ENCODE assay signal across 9 cellular contexts in genomic region chr13:91045351-91046034, GRCh38.
DNase-seq lines count a peak whose midpoint lies in the region; ATAC-seq, FAIRE-seq and TF ChIP-seq lines count a peak whose summit lies in the region.
"Had no signal": no experiment of that assay in that cellular context is flagged by ENCODE, and none has a peak within 500 bp of the region (broad histone marks: within the 10 kb centered on the region; RNA-seq: fewer than 3 reads in every experiment).

No MANE protein-coding gene starts in this region.

- no peaks in the 10 kb centered on the region for H3K27me3 ChIP-seq in K562 (ENCODE audit: control insufficient read depth in 2 of 2, insufficient read depth in 2 of 2, low read length in 2 of 2)
- H3K27me3 ChIP-seq in pancreas, result no peaks in the 10 kb centered on the region
- H3K27me3 ChIP-seq: uterus had no signal

- in situ Hi-C loops in GM13977 (cut with MboI; ENCODE audit: low pct_unique_long_range_greater_than_20kb, low sequenced_read_pairs, unreplicated experiment), result no loop called here
- in situ Hi-C loops in K562 (cut with MboI), result no loop called here

- H3K4me3 ChIP-seq in LNCaP clone FGC (ENCODE audit: low read depth, low read length), result no peak overlapping the region
- no peak overlapping the region for H3K4me3 ChIP-seq in K562
- H3K4me3 ChIP-seq in pancreas, result no peak overlapping the region
- H3K4me3 ChIP-seq: uterus had no signal

- no peak for TF ChIP-seq EP300 in K562 (IDR thresholded peaks at IDR 0.05; ENCODE audit: low read length)

- H3K4me3 Mint-ChIP-seq in activated CD8-positive, alpha-beta T cell treated with anti-CD3 and anti-CD28 coated beads, Interleukin-2, amount 10 ng/mL, durations not matched to agents 7 days and 5 days, result no peak overlapping the region
- H3K4me3 Mint-ChIP-seq in activated T-cell treated with anti-CD3 and anti-CD28 coated beads, Interleukin-2, amount 50 U/mL, for 72 hours, result no peak overlapping the region

- H3K27me3 Mint-ChIP-seq in activated CD8-positive, alpha-beta T cell treated with anti-CD3 and anti-CD28 coated beads, Interleukin-2, amount 10 ng/mL, durations not matched to agents 7 days and 5 days (ENCODE audit: low read depth), result no peaks in the 10 kb centered on the region
- no peaks in the 10 kb centered on the region for H3K27me3 Mint-ChIP-seq in activated T-cell treated with anti-CD3 and anti-CD28 coated beads, Interleukin-2, amount 50 U/mL, for 72 hours (ENCODE audit: low read depth)

- H3K36me3 ChIP-seq in K562 (ENCODE audit: control insufficient read depth, insufficient read depth, low read length) (no peaks in the 10 kb centered on the region), pancreas (no peaks in the 10 kb centered on the region)
- H3K36me3 ChIP-seq: uterus had no signal

- no peaks in the 10 kb centered on the region for H3K36me3 Mint-ChIP-seq in activated CD8-positive, alpha-beta T cell treated with anti-CD3 and anti-CD28 coated beads, Interleukin-2, amount 10 ng/mL, durations not matched to agents 7 days and 5 days (ENCODE audit: low read depth)
- H3K36me3 Mint-ChIP-seq in activated T-cell treated with anti-CD3 and anti-CD28 coated beads, Interleukin-2, amount 50 U/mL, for 72 hours (ENCODE audit: insufficient read depth in 2 of 2), result no peaks in the 10 kb centered on the region

- no peak overlapping the region for H2AFZ ChIP-seq in K562 (ENCODE audit: low read depth, low read length)
- H2AFZ ChIP-seq: parathyroid adenoma had no signal

- no peaks in the 10 kb centered on the region for H3K9me3 Mint-ChIP-seq in activated CD8-positive, alpha-beta T cell treated with anti-CD3 and anti-CD28 coated beads, Interleukin-2, amount 10 ng/mL, durations not matched to agents 7 days and 5 days (ENCODE audit: insufficient read depth)
- peaks cover 3 to 5% of the 10 kb centered on the region in 2 donors for H3K9me3 Mint-ChIP-seq in activated T-cell treated with anti-CD3 and anti-CD28 coated beads, Interleukin-2, amount 50 U/mL, for 72 hours

- no peak for TF ChIP-seq POLR2A in K562 (conservative IDR thresholded peaks at IDR 0.05)

- CTCF ChIA-PET in K562 (lab: Yijun Ruan, JAX; ENCODE audit: low intra/inter-chr PET ratio), result no interaction called here
- CTCF ChIA-PET in activated CD8-positive, alpha-beta T cell treated with anti-CD3 and anti-CD28 coated beads, Interleukin-2, amount 10 ng/mL, durations not matched to agents 7 days and 5 days (lab: Charles Lee), result no interaction called here

- peak; percentile 47 for TF ChIP-seq CTCF in GM13977 (IDR thresholded peaks at IDR 0.05; ENCODE audit: extremely low read depth, insufficient read depth, missing control alignments)
- peak; percentile 61 for TF ChIP-seq CTCF in LNCaP clone FGC (IDR thresholded peaks at IDR 0.05; ENCODE audit: control insufficient read depth, extremely low read depth, insufficient read depth)
- TF ChIP-seq CTCF in K562 (IDR thresholded peaks at IDR 0.05 in 2 of 3, conservative IDR thresholded peaks at IDR 0.05 in 1 of 3; ENCODE audit: insufficient read depth in 2 of 3, low read depth in 1 of 3, low read length in 3 of 3), result peak in 2 of 3 experiments; percentile 42 to 52; a peak in 3 of 6 replicates
- peak in 2 of 4 donors; percentile 26 to 28 for TF ChIP-seq CTCF in pancreas (IDR thresholded peaks at IDR 0.05)

- no peak overlapping the region for H3K9ac ChIP-seq in K562 (ENCODE audit: insufficient read depth in 1 of 2, low read depth in 2 of 2, low read length in 2 of 2)
- H3K9ac ChIP-seq: parathyroid adenoma had no signal

- H3K4me1 ChIP-seq in K562 (replicated peaks in 1 of 2; ENCODE audit: control insufficient read depth in 2 of 2, insufficient read depth in 2 of 2, low read length in 2 of 2) (no peaks in the 10 kb centered on the region), pancreas (no peaks in the 10 kb centered on the region)
- H3K4me1 ChIP-seq: parathyroid adenoma, uterus had no signal

- H3K4me1 Mint-ChIP-seq in activated CD8-positive, alpha-beta T cell treated with anti-CD3 and anti-CD28 coated beads, Interleukin-2, amount 10 ng/mL, durations not matched to agents 7 days and 5 days (ENCODE audit: low read depth), result no peaks in the 10 kb centered on the region
- H3K4me1 Mint-ChIP-seq in activated T-cell treated with anti-CD3 and anti-CD28 coated beads, Interleukin-2, amount 50 U/mL, for 72 hours (ENCODE audit: low read depth), result no peaks in the 10 kb centered on the region

- peak; percentile 41 to 68 for TF ChIP-seq RAD21 in K562 (CRISPR knock-in tag; conservative IDR thresholded peaks at IDR 0.05 in 1 of 2, IDR thresholded peaks at IDR 0.05 in 1 of 2)

- peak; percentile 49 for ATAC-seq in K562
- peak in 3 of 4 donors; percentile 50 to 69 (median 65) for ATAC-seq in pancreas
- no peak for ATAC-seq in activated CD8-positive, alpha-beta T cell treated with anti-CD3 and anti-CD28 coated beads, Interleukin-2, amount 10 ng/mL, durations not matched to agents 7 days and 5 days
- no peak for ATAC-seq in HG02970 (IDR thresholded peaks at IDR 0.05; ENCODE audit: low FRiP score, unreplicated experiment)
- no peak for ATAC-seq in activated T-cell treated with anti-CD3 and anti-CD28 coated beads, Interleukin-2, amount 50 U/mL, for 72 hours (replicated peaks in 1 of 2)

- H4K20me1 ChIP-seq in K562 (replicated peaks; ENCODE audit: control insufficient read depth, insufficient read depth, low read length), result no peaks in the 10 kb centered on the region

- no peaks in the 10 kb centered on the region for H3K9me1 ChIP-seq in K562 (ENCODE audit: control insufficient read depth, insufficient read depth, low read length)

- FAIRE-seq in K562 (lab: Jason Lieb, UNC), result no peak
- FAIRE-seq in pancreas (lab: Jason Lieb, UNC), result no peak

- H3K9me3 ChIP-seq in K562 (replicated peaks; ENCODE audit: control insufficient read depth, insufficient read depth, low read depth, low read length), result no peaks in the 10 kb centered on the region; the same call in 1 of the 2 replicates
- no peaks in the 10 kb centered on the region for H3K9me3 ChIP-seq in pancreas
- H3K9me3 ChIP-seq: uterus had no signal

- BruUV-seq in K562 (replicated peaks; lab: Mats Ljungman, UMichigan), result no TSS peak

- peak; percentile 4 for DNase-seq in GM13977 (ENCODE audit: low spot score)
- peak; percentile 41 for DNase-seq in LNCaP clone FGC (ENCODE audit: low read depth)
- peak in 1 of 4 experiments; percentile 27 for DNase-seq in K562 (ENCODE audit: extremely low read depth in 1 of 4, low spot score in 3 of 4)
- DNase-seq in pancreas, result no peak
- DNase-seq in activated CD8-positive, alpha-beta T cell treated with anti-CD3 and anti-CD28 coated beads, Interleukin-2, amount 10 ng/mL, durations not matched to agents 7 days and 5 days, result no peak
- DNase-seq in activated T-cell treated with anti-CD3 and anti-CD28 coated beads, Interleukin-2, amount 50 U/mL, for 72 hours, result no peak
- DNase-seq: uterus had no signal

- intact Hi-C loops in K562 (cut with micrococcal nuclease), result no loop called here
- intact Hi-C loops in pancreas (cut with DNase I), result no loop called here

- H3K4me2 ChIP-seq in K562 (ENCODE audit: insufficient read depth, low read length), result no peak overlapping the region

- 3% methylated on average over 5 of the region's 5 CpGs for WGBS in K562 (ENCODE audit: insufficient coverage, low coverage, missing lambda C conversion rate)
- WGBS in pancreas, 2 donors, result 34 to 37% methylated on average over 5 of the region's 5 CpGs

- H3K27ac ChIP-seq in K562 (ENCODE audit: extremely low read depth, low read depth, low read length) (no peak overlapping the region), pancreas (no peak overlapping the region)
- H3K27ac ChIP-seq: parathyroid adenoma, uterus had no signal

- POLR2A ChIA-PET in K562 (lab: Yijun Ruan, JAX), result no interaction called here
- POLR2A ChIA-PET in activated CD8-positive, alpha-beta T cell treated with anti-CD3 and anti-CD28 coated beads, Interleukin-2, amount 10 ng/mL, durations not matched to agents 7 days and 5 days (lab: Charles Lee), result no interaction called here

- no peaks in the 10 kb centered on the region for H3K79me2 ChIP-seq in K562 (ENCODE audit: control insufficient read depth, insufficient read depth, low read length)
- H3K79me2 ChIP-seq: parathyroid adenoma had no signal

- no peak overlapping the region for H3K27ac Mint-ChIP-seq in activated CD8-positive, alpha-beta T cell treated with anti-CD3 and anti-CD28 coated beads, Interleukin-2, amount 10 ng/mL, durations not matched to agents 7 days and 5 days
- no peak overlapping the region for H3K27ac Mint-ChIP-seq in activated T-cell treated with anti-CD3 and anti-CD28 coated beads, Interleukin-2, amount 50 U/mL, for 72 hours

TF ChIP-seq in K562, 482 proteins besides CTCF, POLR2A, EP300 and RAD21 (continues in another document):
- TF ChIP-seq ZFP30 (CRISPR knock-in tag; IDR thresholded peaks at IDR 0.05; ENCODE audit: borderline replicate concordance) (no peak), DEAF1 (CRISPR knock-in tag; IDR thresholded peaks at IDR 0.05) (peak; percentile 69), TEAD1 (CRISPR knock-in tag; IDR thresholded peaks at IDR 0.05) (0 out of 4 replicates have a peak, but pooled peaks of 1 of the 2 experiments have one; percentile 5), RBM15 (IDR thresholded peaks at IDR 0.05; ENCODE audit: insufficient read depth, low read length) (no peak), OTX1 (CRISPR knock-in tag; IDR thresholded peaks at IDR 0.05) (no peak), ZNF444 (CRISPR knock-in tag; IDR thresholded peaks at IDR 0.05) (peak; percentile 69; the same call in 1 of the 2 replicates), SUPT5H (IDR thresholded peaks at IDR 0.05) (no peak), ZKSCAN3 (CRISPR knock-in tag; IDR thresholded peaks at IDR 0.05) (peak; percentile 53; the same call in 1 of the 2 replicates), ZNF445 (CRISPR knock-in tag; IDR thresholded peaks at IDR 0.05; ENCODE audit: low read depth) (0 out of 2 replicates have a peak, but pooled peaks have one; percentile 41), BCL6 (CRISPR knock-in tag; IDR thresholded peaks at IDR 0.05) (peak; percentile 21; the same call in 1 of the 2 replicates), ARID2 (IDR thresholded peaks at IDR 0.05) (no peak), CTBP1 (IDR thresholded peaks at IDR 0.05; ENCODE audit: borderline replicate concordance) (no peak), ETV1 (tag; conservative IDR thresholded peaks at IDR 0.05; ENCODE audit: low read depth) (no peak), ZNF41 (CRISPR knock-in tag; conservative IDR thresholded peaks at IDR 0.05) (peak; percentile 61; the same call in 1 of the 2 replicates)

Comparison
In these comparisons a context has a peak if more than half of its experiments do, and no peak if none do; other contexts are left out.
1. DNase-seq: peak in GM13977 (single experiment) and LNCaP clone FGC (single experiment); none in pancreas (0 of 6), activated CD8-positive, alpha-beta T cell treated with anti-CD3 and anti-CD28 coated beads, Interleukin-2, amount 10 ng/mL, durations not matched to agents 7 days and 5 days (single experiment) and activated T-cell treated with anti-CD3 and anti-CD28 coated beads, Interleukin-2, amount 50 U/mL, for 72 hours (0 of 2).
2. ATAC-seq: peak in K562 (single experiment) and pancreas (3 of 4); none in activated CD8-positive, alpha-beta T cell treated with anti-CD3 and anti-CD28 coated beads, Interleukin-2, amount 10 ng/mL, durations not matched to agents 7 days and 5 days (single experiment), HG02970 (single experiment) and activated T-cell treated with anti-CD3 and anti-CD28 coated beads, Interleukin-2, amount 50 U/mL, for 72 hours (0 of 2).